Comparison of ENCODE assay signal across 18 cellular contexts in genomic region chr9:7223981-7224380, GRCh38.
"Had no signal": no experiment of that assay in that cellular context is flagged by ENCODE, and none has a peak within 500 bp of the region (broad histone marks: within the 10 kb centered on the region; RNA-seq: fewer than 3 reads in every experiment).

No MANE protein-coding gene starts in this region.

- H3K4me3 ChIP-seq: colonic mucosa, ovary, transverse colon had no signal

- H3K9me3 ChIP-seq: colonic mucosa, ovary, transverse colon had no signal

- ATAC-seq: activated CD4-positive, CD25-positive, alpha-beta regulatory T cell treated with anti-CD3 and anti-CD28 coated beads, Interleukin-2, amount 50 U/mL, for 24 hours had no signal

- H3K27me3 ChIP-seq: colonic mucosa, ovary, transverse colon had no signal

- H3K4me1 ChIP-seq: colonic mucosa, transverse colon had no signal

- FAIRE-seq: endothelial cell of umbilical vein, frontal cortex, keratinocyte, TTC549 had no signal

- DNase-seq: activated CD4-positive, alpha-beta T cell treated with anti-CD3 and anti-CD28 coated beads, Interleukin-2, amount 50 U/mL, for 1 hour; activated CD8-positive, alpha-beta memory T cell treated with anti-CD3 and anti-CD28 coated beads for 24 hours; activated gamma-delta T cell treated with Interleukin-2 at 50 U/mL for 16 hours; amniotic stem cell; caudate nucleus; colonic mucosa; ovary; stimulated activated CD4-positive, alpha-beta T cell treated with anti-CD3 and anti-CD28 coated beads, Interleukin-15, amount 100 ng/mL, for 24 hours; stimulated activated CD4-positive, alpha-beta T cell treated with anti-CD3 and anti-CD28 coated beads, Interleukin-4, amount 100 ng/mL, for 1 hour; stimulated activated naive CD4-positive, alpha-beta T cell treated with Interleukin-2 at 50 U/mL for 16 hours; substantia nigra; T-helper 2 cell; transverse colon had no signal

- H3K27ac ChIP-seq: colonic mucosa, ovary, transverse colon had no signal

- H3K36me3 ChIP-seq: colonic mucosa, ovary, transverse colon had no signal
